ENCODE assay signal across 17 cellular contexts in the genomic region with DNA sequence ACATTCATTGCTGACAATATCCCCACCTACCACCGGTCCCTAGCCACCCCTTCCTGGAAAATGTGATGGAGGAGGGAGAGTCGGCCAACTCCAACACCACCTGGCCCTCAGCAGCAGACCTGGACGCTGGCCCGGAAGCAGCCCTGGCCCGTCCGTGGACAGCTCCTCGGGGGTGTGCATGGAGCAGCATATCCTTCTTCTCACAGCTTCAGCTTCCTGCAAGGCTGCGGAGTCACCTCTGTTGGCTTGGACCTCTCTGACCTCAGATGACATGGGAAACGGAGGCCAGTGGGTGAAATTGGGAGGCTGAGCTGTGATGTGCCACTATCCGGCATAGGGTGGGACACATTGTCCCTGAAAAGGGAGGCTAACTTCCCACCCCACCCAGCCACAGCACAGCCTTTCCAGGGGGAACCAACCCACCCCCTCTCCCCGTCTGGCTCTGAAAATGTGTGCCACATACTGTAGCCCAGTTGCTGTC. TPM values are rescaled to one million over a fixed set of nuclear protein-coding genes. Genes with fewer than 3 reads are reported as not detected.
DNase-seq lines count a peak whose midpoint lies in the region; ATAC-seq and TF ChIP-seq lines count a peak whose summit lies in the region.
"Had no signal": no experiment of that assay in that cellular context is flagged by ENCODE, and none has a peak within 500 bp of the region (broad histone marks: within the 10 kb centered on the region; RNA-seq: fewer than 3 reads in every experiment).

No MANE protein-coding gene starts in this region.

- intact Hi-C loops in left lung (cut with DNase I) = no loop called here
- intact Hi-C loops in activated CD4-positive, alpha-beta T cell treated with anti-CD3 and anti-CD28 coated beads for 36 hours (cut with DNase I, micrococcal nuclease) = no loop called here

- no peak overlapping the region for H3K27ac Mint-ChIP-seq in activated CD4-positive, alpha-beta T cell treated with anti-CD3 and anti-CD28 coated beads for 36 hours
- H3K27ac Mint-ChIP-seq: activated naive CD8-positive, alpha-beta T cell treated with anti-CD3 and anti-CD28 coated beads, Interleukin-2, amount 50 U/mL, for 24 hours; activated T-cell treated with anti-CD3 and anti-CD28 coated beads, Interleukin-2, amount 50 U/mL, for 72 hours; HFFc6; T-helper 2 cell treated with Interferon-gamma antibody and Interleukin-4, amounts not matched to agents 5 μg/mL and 100 μg/mL, for 36 hours; type B pancreatic cell had no signal

- no peaks in the 10 kb centered on the region for H3K9me3 Mint-ChIP-seq in activated CD4-positive, alpha-beta T cell treated with anti-CD3 and anti-CD28 coated beads for 36 hours (ENCODE audit: low read depth)
- H3K9me3 Mint-ChIP-seq: activated naive CD8-positive, alpha-beta T cell treated with anti-CD3 and anti-CD28 coated beads, Interleukin-2, amount 50 U/mL, for 24 hours; activated T-cell treated with anti-CD3 and anti-CD28 coated beads, Interleukin-2, amount 50 U/mL, for 72 hours; HFFc6; T-helper 2 cell treated with Interferon-gamma antibody and Interleukin-4, amounts not matched to agents 5 μg/mL and 100 μg/mL, for 36 hours; type B pancreatic cell had no signal

- H3K4me1 ChIP-seq in left lung (peaks cover 6 to 13% of the 10 kb centered on the region in 2 donors), stomach smooth muscle (ENCODE audit: control insufficient read depth, insufficient read depth, low read length) (peaks cover 8% of the 10 kb centered on the region)
- H3K4me1 ChIP-seq: pancreas had no signal

- POLR2A ChIA-PET in activated CD4-positive, alpha-beta T cell treated with anti-CD3 and anti-CD28 coated beads for 36 hours (lab: Charles Lee) = no interaction called here

- H3K9me3 ChIP-seq in left lung = no peaks in the 10 kb centered on the region
- no peaks in the 10 kb centered on the region for H3K9me3 ChIP-seq in stomach smooth muscle (ENCODE audit: control insufficient read depth in 2 of 2, low read length in 2 of 2)
- H3K9me3 ChIP-seq: pancreas had no signal

- TF ChIP-seq CTCF in astrocyte of the cerebellum (IDR thresholded peaks at IDR 0.05; ENCODE audit: low read depth, low read length, missing control alignments) = no peak
- TF ChIP-seq CTCF in left lung (IDR thresholded peaks at IDR 0.05) = no peak

- no peaks in the 10 kb centered on the region for H3K36me3 Mint-ChIP-seq in activated CD4-positive, alpha-beta T cell treated with anti-CD3 and anti-CD28 coated beads for 36 hours (ENCODE audit: low read depth)
- H3K36me3 Mint-ChIP-seq: type B pancreatic cell had no signal

- H3K27me3 Mint-ChIP-seq in activated CD4-positive, alpha-beta T cell treated with anti-CD3 and anti-CD28 coated beads for 36 hours = no peaks in the 10 kb centered on the region

- ATAC-seq in left lung (peak; percentile 61), HG03039 (IDR thresholded peaks at IDR 0.05; ENCODE audit: unreplicated experiment) (no peak), HG03520 (IDR thresholded peaks at IDR 0.05; ENCODE audit: unreplicated experiment) (no peak), HG03342 (IDR thresholded peaks at IDR 0.05; ENCODE audit: unreplicated experiment) (no peak)
- ATAC-seq in activated CD4-positive, alpha-beta T cell treated with anti-CD3 and anti-CD28 coated beads for 36 hours = no peak
- ATAC-seq: activated naive CD8-positive, alpha-beta T cell treated with anti-CD3 and anti-CD28 coated beads, Interleukin-2, amount 50 U/mL, for 24 hours; activated T-cell treated with anti-CD3 and anti-CD28 coated beads, Interleukin-2, amount 50 U/mL, for 72 hours had no signal

- CTCF ChIA-PET in activated CD4-positive, alpha-beta T cell treated with anti-CD3 and anti-CD28 coated beads for 36 hours (lab: Charles Lee) = interaction anchor here (0.6 to 1.3 kb wide), 3 partner anchors 9 to 25 kb away, joined by 3 to 5 read pairs (median 4); no protein-coding TSS in a partner anchor

- in situ Hi-C loops in astrocyte of the cerebellum (cut with HindIII; ENCODE audit: low sequenced_read_pairs) = no loop called here

- H3K4me1 Mint-ChIP-seq in activated CD4-positive, alpha-beta T cell treated with anti-CD3 and anti-CD28 coated beads for 36 hours = peaks cover 8% of the 10 kb centered on the region

- no peak overlapping the region for H3K27ac ChIP-seq in left lung
- peak overlapping the region; percentile 1 for H3K27ac ChIP-seq in stomach smooth muscle (ENCODE audit: low read length)
- H3K27ac ChIP-seq: pancreas had no signal

- H3K9ac ChIP-seq in stomach smooth muscle (ENCODE audit: low read length in 2 of 2) = peak overlapping the region in 1 of 2 donors; percentile 44

- H3K4me3 ChIP-seq in astrocyte of the cerebellum (ENCODE audit: low read depth, low read length) = no peak overlapping the region
- H3K4me3 ChIP-seq in left lung = no peak overlapping the region
- peak overlapping the region; percentile 49 to 58 for H3K4me3 ChIP-seq in stomach smooth muscle (ENCODE audit: low read length in 2 of 2)
- H3K4me3 ChIP-seq: pancreas had no signal

- H3K4me3 Mint-ChIP-seq in activated CD4-positive, alpha-beta T cell treated with anti-CD3 and anti-CD28 coated beads for 36 hours = no peak overlapping the region
- H3K4me3 Mint-ChIP-seq: activated naive CD8-positive, alpha-beta T cell treated with anti-CD3 and anti-CD28 coated beads, Interleukin-2, amount 50 U/mL, for 24 hours; activated T-cell treated with anti-CD3 and anti-CD28 coated beads, Interleukin-2, amount 50 U/mL, for 72 hours; HFFc6; T-helper 2 cell treated with Interferon-gamma antibody and Interleukin-4, amounts not matched to agents 5 μg/mL and 100 μg/mL, for 36 hours; type B pancreatic cell had no signal

- DNase-seq in astrocyte of the cerebellum (ENCODE audit: low read depth) = peak; percentile 62
- DNase-seq in dermis microvascular lymphatic vessel endothelial cell (ENCODE audit: low read depth in 2 of 2) = peak; percentile 93 to 97
- DNase-seq in left lung = peak in 1 of 2 donors; percentile 41
- no peak for DNase-seq in activated CD4-positive, alpha-beta T cell treated with anti-CD3 and anti-CD28 coated beads for 36 hours
- DNase-seq: activated naive CD8-positive, alpha-beta T cell treated with anti-CD3 and anti-CD28 coated beads, Interleukin-2, amount 50 U/mL, for 24 hours; activated T-cell treated with anti-CD3 and anti-CD28 coated beads, Interleukin-2, amount 50 U/mL, for 72 hours; HFFc6; NK-92 treated with Interleukin-12 subunit alpha and Interleukin-12 subunit beta, amount 100 ng/mL, for 24 hours; SHP77 treated with DMSO at 0.1 percent for 48 hours; stimulated activated CD4-positive, alpha-beta T cell treated with anti-CD3 and anti-CD28 coated beads, Interleukin-1b, Interleukin-23, amount 100 ng/mL, for 48 hours had no signal

- H3K36me3 ChIP-seq in left lung = no peaks in the 10 kb centered on the region
- no peaks in the 10 kb centered on the region for H3K36me3 ChIP-seq in stomach smooth muscle (ENCODE audit: control insufficient read depth in 2 of 2, insufficient read depth in 2 of 2, low read length in 2 of 2)
- H3K36me3 ChIP-seq: pancreas had no signal

- H3K27me3 ChIP-seq in left lung (no peaks in the 10 kb centered on the region), stomach smooth muscle (ENCODE audit: control insufficient read depth in 1 of 2, insufficient read depth in 2 of 2, low read length in 2 of 2) (no peaks in the 10 kb centered on the region)
- H3K27me3 ChIP-seq: pancreas had no signal

RNA-seq across cellular contexts. Expression of a gene that starts 42.9 kb away (rescaled TPM):
- total RNA-seq in dermis microvascular lymphatic vessel endothelial cell (52.5 and 56.1 TPM in 2 replicates), left lung (100 to 1,000 TPM; 201 to 227 TPM)
- total RNA-seq in activated CD4-positive, alpha-beta T cell treated with anti-CD3 and anti-CD28 coated beads for 36 hours = 100 to 1,000 TPM; 138 to 147 TPM

Comparison
In these comparisons a context has a peak if more than half of its experiments do, and no peak if none do; other contexts are left out.
1. H3K4me3 ChIP-seq: peak in stomach smooth muscle (2 of 2); none in astrocyte of the cerebellum (single experiment) and left lung (0 of 2).